Comparison of ENCODE assay signal across 31 cellular contexts in genomic region chr3:63597019-63597418, GRCh38. TPM values are rescaled to one million over a fixed set of nuclear protein-coding genes. Genes with fewer than 3 reads are reported as not detected.
"Had no signal": no experiment of that assay in that cellular context is flagged by ENCODE, and none has a peak within 500 bp of the region (broad histone marks: within the 10 kb centered on the region; RNA-seq: fewer than 3 reads in every experiment).

No MANE protein-coding gene starts in this region.

- H3K36me3 ChIP-seq: stomach, suprapubic skin, thoracic aorta, thyroid gland, tibial artery, tibial nerve, transverse colon, upper lobe of left lung, upper lobe of right lung, uterus, vagina had no signal

- H3K27me3 Mint-ChIP-seq: stimulated activated memory B cell treated with anti-CD40 and anti-IgM and Interleukin-4, amounts not matched to agents 10 μg/mL and 1 μg/mL and 100 μg/mL, for 72 hours; stimulated activated naive B cell treated with anti-CD40 and anti-IgM and Interleukin-4, amounts not matched to agents 10 μg/mL and 1 μg/mL and 100 μg/mL, for 72 hours; stimulated activated naive CD8-positive, alpha-beta T cell treated with anti-CD3 and anti-CD28 coated beads, Interleukin-15, amount 100 ng/mL, for 72 hours; stimulated activated naive CD8-positive, alpha-beta T cell treated with anti-CD3 and anti-CD28 coated beads, Interleukin-15, Interleukin-2, amounts not matched to agents 100 ng/mL and 50 ng/mL, for 24 hours had no signal

- ATAC-seq: stimulated activated effector memory CD8-positive, alpha-beta T cell treated with anti-CD3 and anti-CD28 coated beads, Interleukin-12 subunit alpha, Interleukin-12 subunit beta, amount 100 ng/mL, for 72 hours; stimulated activated memory B cell treated with anti-CD40 and anti-IgM and Interleukin-4, amounts not matched to agents 10 μg/mL and 1 μg/mL and 100 μg/mL, for 72 hours; stimulated activated naive B cell treated with anti-CD40 and anti-IgM and Interleukin-4, amounts not matched to agents 10 μg/mL and 1 μg/mL and 100 μg/mL, for 72 hours; stimulated activated naive CD8-positive, alpha-beta T cell treated with anti-CD3 and anti-CD28 coated beads, Interleukin-15, amount 100 ng/mL, for 72 hours; stimulated activated naive CD8-positive, alpha-beta T cell treated with anti-CD3 and anti-CD28 coated beads, Interleukin-15, Interleukin-2, amounts not matched to agents 100 U/mL and 50 U/mL, for 24 hours; upper lobe of right lung had no signal

- H3K9me3 Mint-ChIP-seq: stimulated activated effector memory CD8-positive, alpha-beta T cell treated with anti-CD3 and anti-CD28 coated beads, Interleukin-12 subunit alpha, Interleukin-12 subunit beta, amount 100 ng/mL, for 72 hours had no signal

- H3K27ac Mint-ChIP-seq: stimulated activated effector memory CD8-positive, alpha-beta T cell treated with anti-CD3 and anti-CD28 coated beads, Interleukin-12 subunit alpha, Interleukin-12 subunit beta, amount 100 ng/mL, for 72 hours; stimulated activated memory B cell treated with anti-CD40 and anti-IgM and Interleukin-4, amounts not matched to agents 10 μg/mL and 1 μg/mL and 100 μg/mL, for 72 hours; stimulated activated naive B cell treated with anti-CD40 and anti-IgM and Interleukin-4, amounts not matched to agents 10 μg/mL and 1 μg/mL and 100 μg/mL, for 72 hours; stimulated activated naive CD8-positive, alpha-beta T cell treated with anti-CD3 and anti-CD28 coated beads, Interleukin-15, amount 100 ng/mL, for 72 hours; stimulated activated naive CD8-positive, alpha-beta T cell treated with anti-CD3 and anti-CD28 coated beads, Interleukin-15, Interleukin-2, amounts not matched to agents 100 ng/mL and 50 ng/mL, for 24 hours had no signal

- H3K4me3 Mint-ChIP-seq: stimulated activated effector memory CD8-positive, alpha-beta T cell treated with anti-CD3 and anti-CD28 coated beads, Interleukin-12 subunit alpha, Interleukin-12 subunit beta, amount 100 ng/mL, for 72 hours; stimulated activated memory B cell treated with anti-CD40 and anti-IgM and Interleukin-4, amounts not matched to agents 10 μg/mL and 1 μg/mL and 100 μg/mL, for 72 hours; stimulated activated naive B cell treated with anti-CD40 and anti-IgM and Interleukin-4, amounts not matched to agents 10 μg/mL and 1 μg/mL and 100 μg/mL, for 72 hours; stimulated activated naive CD8-positive, alpha-beta T cell treated with anti-CD3 and anti-CD28 coated beads, Interleukin-15, amount 100 ng/mL, for 72 hours; stimulated activated naive CD8-positive, alpha-beta T cell treated with anti-CD3 and anti-CD28 coated beads, Interleukin-15, Interleukin-2, amounts not matched to agents 100 ng/mL and 50 ng/mL, for 24 hours had no signal

- H3K36me3 Mint-ChIP-seq: stimulated activated effector memory CD8-positive, alpha-beta T cell treated with anti-CD3 and anti-CD28 coated beads, Interleukin-12 subunit alpha, Interleukin-12 subunit beta, amount 100 ng/mL, for 72 hours; stimulated activated memory B cell treated with anti-CD40 and anti-IgM and Interleukin-4, amounts not matched to agents 10 μg/mL and 1 μg/mL and 100 μg/mL, for 72 hours; stimulated activated naive B cell treated with anti-CD40 and anti-IgM and Interleukin-4, amounts not matched to agents 10 μg/mL and 1 μg/mL and 100 μg/mL, for 72 hours had no signal

- H3K4me1 Mint-ChIP-seq: stimulated activated effector memory CD8-positive, alpha-beta T cell treated with anti-CD3 and anti-CD28 coated beads, Interleukin-12 subunit alpha, Interleukin-12 subunit beta, amount 100 ng/mL, for 72 hours; stimulated activated memory B cell treated with anti-CD40 and anti-IgM and Interleukin-4, amounts not matched to agents 10 μg/mL and 1 μg/mL and 100 μg/mL, for 72 hours; stimulated activated naive B cell treated with anti-CD40 and anti-IgM and Interleukin-4, amounts not matched to agents 10 μg/mL and 1 μg/mL and 100 μg/mL, for 72 hours; stimulated activated naive CD8-positive, alpha-beta T cell treated with anti-CD3 and anti-CD28 coated beads, Interleukin-15, amount 100 ng/mL, for 72 hours had no signal

- H3K9me3 ChIP-seq: stomach, suprapubic skin, testis, thoracic aorta, thyroid gland, tibial artery, tibial nerve, transverse colon, upper lobe of left lung, upper lobe of right lung, uterus, vagina had no signal

- H3K4me1 ChIP-seq: stomach, suprapubic skin, testis, thyroid gland, tibial artery, tibial nerve, transverse colon, upper lobe of left lung, upper lobe of right lung, uterus, vagina had no signal

- H3K4me3 ChIP-seq: stomach, suprapubic skin, testis, thoracic aorta, thyroid gland, tibial artery, tibial nerve, transverse colon, upper lobe of left lung, upper lobe of right lung, uterus, vagina had no signal

- H3K27ac ChIP-seq: stomach, suprapubic skin, testis, thoracic aorta, thyroid gland, tibial artery, tibial nerve, transverse colon, upper lobe of left lung, upper lobe of right lung, uterus, vagina had no signal

- DNase-seq: stimulated activated CD4-positive, alpha-beta T cell treated with anti-CD3 and anti-CD28 coated beads, Interleukin-2, amount 100 ng/mL, for 48 hours; stimulated activated CD4-positive, alpha-beta T cell treated with anti-CD3 and anti-CD28 coated beads, Interleukin-4, amount 100 ng/mL, for 1 hour; stimulated activated CD4-positive, alpha-beta T cell treated with anti-CD3 and anti-CD28 coated beads, Interleukin-4, amount 100 ng/mL, for 24 hours; stimulated activated CD4-positive, alpha-beta T cell treated with anti-CD3 and anti-CD28 coated beads, Interleukin-4, amount 100 ng/mL, for 4 hours; stimulated activated CD8-positive, alpha-beta memory T cell treated with anti-CD3 and anti-CD28 coated beads, Interleukin-4, amount 100 ng/mL, for 48 hours; stimulated activated naive B cell treated with anti-CD40 and anti-IgM and Interleukin-4, amounts not matched to agents 10 μg/mL and 1 μg/mL and 100 μg/mL, for 72 hours; stimulated activated naive CD4-positive, alpha-beta T cell; stimulated activated naive CD4-positive, alpha-beta T cell treated with Interleukin-2 at 50 U/mL for 16 hours; stimulated activated naive CD8-positive, alpha-beta T cell treated with anti-CD3 and anti-CD28 coated beads, Interleukin-15, amount 100 ng/mL, for 72 hours; stimulated activated naive CD8-positive, alpha-beta T cell treated with anti-CD3 and anti-CD28 coated beads, Interleukin-15, Interleukin-2, amounts not matched to agents 100 U/mL and 50 U/mL, for 24 hours; stomach; substantia nigra; testis; thyroid gland; tibial artery; transverse colon; trophoblast cell; upper lobe of left lung; upper lobe of right lung; uterus had no signal

- H3K27me3 ChIP-seq: stomach, suprapubic skin, testis, thyroid gland, tibial artery, tibial nerve, transverse colon, upper lobe of left lung, upper lobe of right lung, uterus, vagina had no signal

RNA-seq across cellular contexts. Expression of gene SNTN, which starts 55.5 kb away (rescaled TPM):
- total RNA-seq: stomach, subcutaneous adipose tissue, suprapubic skin, temporal lobe, testis, thoracic aorta, thyroid gland, tibial nerve, transverse colon, upper lobe of right lung, ureter, urinary bladder, vagina had no signal
- polyA plus RNA-seq: stomach, urinary bladder had no signal
